ENCODE assay signal across 1 cellular context in genomic region chr2:241532733-241533601, GRCh38.
TF ChIP-seq lines count a peak whose summit lies in the region.

No MANE protein-coding gene starts in this region.

TF ChIP-seq in HepG2, 621 proteins besides CTCF, POLR2A, EP300 and RAD21 (continued from another document and continues in another):
- 0 out of 2 replicates have a peak, but pooled peaks have one; percentile 32 for TF ChIP-seq THAP9 (CRISPR knock-in tag; IDR thresholded peaks at IDR 0.05; ENCODE audit: borderline replicate concordance)
- no peak for TF ChIP-seq ZNF550 (CRISPR knock-in tag; IDR thresholded peaks at IDR 0.05; ENCODE audit: borderline replicate concordance)
- TF ChIP-seq HOMEZ (CRISPR knock-in tag; IDR thresholded peaks at IDR 0.05; ENCODE audit: low read depth): no peak
- no peak for TF ChIP-seq TCF12 (IDR thresholded peaks at IDR 0.05)
- no peak for TF ChIP-seq TCF12 (CRISPR knock-in tag; IDR thresholded peaks at IDR 0.05)
- no peak; the same call in 1 of the 2 replicates for TF ChIP-seq TFAP4 (IDR thresholded peaks at IDR 0.05; ENCODE audit: borderline replicate concordance, low read depth)
- no peak for TF ChIP-seq ZSCAN31 (CRISPR knock-in tag; IDR thresholded peaks at IDR 0.05; ENCODE audit: low read depth)
- TF ChIP-seq ZFP90 (CRISPR knock-in tag; IDR thresholded peaks at IDR 0.05; ENCODE audit: borderline replicate concordance): peak; percentile 58
- no peak for TF ChIP-seq ZNF280D (CRISPR knock-in tag; IDR thresholded peaks at IDR 0.05)
- no peak for TF ChIP-seq MTA3 (CRISPR knock-in tag; IDR thresholded peaks at IDR 0.05)
- peak; percentile 13; the same call in 1 of the 2 replicates for TF ChIP-seq ARID4A (CRISPR knock-in tag; IDR thresholded peaks at IDR 0.05; ENCODE audit: borderline replicate concordance)
- TF ChIP-seq SKIL (CRISPR knock-in tag; IDR thresholded peaks at IDR 0.05; ENCODE audit: borderline replicate concordance): no peak
- peak; percentile 38; the same call in 1 of the 2 replicates for TF ChIP-seq E2F2 (CRISPR knock-in tag; IDR thresholded peaks at IDR 0.05; ENCODE audit: borderline replicate concordance)
- TF ChIP-seq THAP8 (CRISPR knock-in tag; IDR thresholded peaks at IDR 0.05; ENCODE audit: borderline replicate concordance): no peak
- TF ChIP-seq ZNF468 (CRISPR knock-in tag; IDR thresholded peaks at IDR 0.05): no peak
- no peak for TF ChIP-seq MXD3 (CRISPR knock-in tag; IDR thresholded peaks at IDR 0.05)
- TF ChIP-seq CREM (IDR thresholded peaks at IDR 0.05): no peak
- no peak for TF ChIP-seq CREM (CRISPR knock-in tag; IDR thresholded peaks at IDR 0.05)
- TF ChIP-seq KDM4B (CRISPR knock-in tag; IDR thresholded peaks at IDR 0.05): no peak
- no peak for TF ChIP-seq ZNF570 (CRISPR knock-in tag; IDR thresholded peaks at IDR 0.05; ENCODE audit: borderline replicate concordance)
- TF ChIP-seq SIX1 (CRISPR knock-in tag; IDR thresholded peaks at IDR 0.05; ENCODE audit: borderline replicate concordance): no peak
- peak; percentile 64; the same call in 1 of the 2 replicates for TF ChIP-seq SALL1 (CRISPR knock-in tag; IDR thresholded peaks at IDR 0.05)
- TF ChIP-seq ZNF510 (CRISPR knock-in tag; IDR thresholded peaks at IDR 0.05; ENCODE audit: low read depth): no peak
- no peak for TF ChIP-seq ONECUT2 (CRISPR knock-in tag; IDR thresholded peaks at IDR 0.05)
- no peak for TF ChIP-seq PRDM4 (CRISPR knock-in tag; IDR thresholded peaks at IDR 0.05; ENCODE audit: borderline replicate concordance)
- TF ChIP-seq ARNTL (CRISPR knock-in tag; IDR thresholded peaks at IDR 0.05): peak; percentile 57
- TF ChIP-seq GMEB1 (CRISPR knock-in tag; IDR thresholded peaks at IDR 0.05; ENCODE audit: borderline replicate concordance): no peak
- TF ChIP-seq CHD2 (IDR thresholded peaks at IDR 0.05; ENCODE audit: low read depth, low read length): no peak
- 0 out of 2 replicates have a peak, but pooled peaks have one; percentile 23 for TF ChIP-seq ERF (CRISPR knock-in tag; IDR thresholded peaks at IDR 0.05)
- TF ChIP-seq MXD1 (CRISPR knock-in tag; IDR thresholded peaks at IDR 0.05): no peak
- no peak for TF ChIP-seq RFXAP (CRISPR knock-in tag; IDR thresholded peaks at IDR 0.05; ENCODE audit: borderline replicate concordance)
- TF ChIP-seq ZNF629 (CRISPR knock-in tag; conservative IDR thresholded peaks at IDR 0.05): no peak
- TF ChIP-seq NR2F6 (IDR thresholded peaks at IDR 0.05): no peak
- peak; percentile 58 for TF ChIP-seq NR2F6 (CRISPR knock-in tag; IDR thresholded peaks at IDR 0.05)
- peak; percentile 46; the same call in 1 of the 2 replicates for TF ChIP-seq HOXA3 (CRISPR knock-in tag; IDR thresholded peaks at IDR 0.05)
- TF ChIP-seq ZMYM3 (CRISPR knock-in tag; IDR thresholded peaks at IDR 0.05): peak; percentile 73
